ENCODE assay signal across 21 cellular contexts in the genomic region with DNA sequence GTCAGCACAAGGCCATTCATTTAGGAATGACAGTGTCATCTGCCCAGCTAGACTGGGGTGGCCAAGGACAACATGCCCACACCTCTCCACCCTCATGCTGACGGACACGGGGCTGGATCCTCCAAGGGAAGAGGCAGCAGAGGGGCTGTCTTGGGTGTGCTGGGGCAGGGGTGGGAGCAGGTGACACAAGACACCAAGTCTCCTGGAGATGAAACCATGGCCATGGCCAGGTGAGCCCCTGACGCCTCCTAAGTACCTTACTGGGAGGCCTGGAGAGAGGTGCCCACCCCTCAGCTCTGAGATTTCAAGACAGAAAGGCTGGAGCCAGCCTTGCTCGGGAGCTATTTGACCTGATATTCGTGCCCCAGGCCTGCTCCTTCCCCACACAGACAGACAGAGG. TPM values are rescaled to one million over a fixed set of nuclear protein-coding genes. Genes with fewer than 3 reads are reported as not detected.
DNase-seq lines count a peak whose midpoint lies in the region; ATAC-seq, FAIRE-seq and TF ChIP-seq lines count a peak whose summit lies in the region.
"Had no signal": no experiment of that assay in that cellular context is flagged by ENCODE, and none has a peak within 500 bp of the region (broad histone marks: within the 10 kb centered on the region; RNA-seq: fewer than 3 reads in every experiment).

No MANE protein-coding gene starts in this region.

- H3K27me3 ChIP-seq in BLaER1 (no peaks in the 10 kb centered on the region), H1 (replicated peaks in 1 of 4; ENCODE audit: control insufficient read depth in 3 of 4, extremely low read depth in 1 of 4, insufficient read depth in 3 of 4, low read length in 3 of 4) (no peaks in the 10 kb centered on the region; a peak in 1 of 7 replicates), neuronal stem cell (ENCODE audit: control insufficient read depth in 3 of 3, insufficient read depth in 3 of 3, low read depth in 1 of 3, low read length in 3 of 3) (no peaks in the 10 kb centered on the region)

- no peaks in the 10 kb centered on the region for H3K36me3 Mint-ChIP-seq in WTC11
- no peaks in the 10 kb centered on the region for H3K36me3 Mint-ChIP-seq in activated CD8-positive, alpha-beta memory T cell treated with anti-CD3 and anti-CD28 coated beads, Interleukin-2, amount 10 ng/mL, durations not matched to agents 7 days and 5 days
- H3K36me3 Mint-ChIP-seq: CD4-positive, alpha-beta memory T cell had no signal

- no peak for FAIRE-seq in H1 (lab: Jason Lieb, UNC)
- FAIRE-seq: D721Med, G401.6, GM19239 had no signal

- H3K27me3 Mint-ChIP-seq in WTC11 (ENCODE audit: low read depth) = no peaks in the 10 kb centered on the region
- H3K27me3 Mint-ChIP-seq in activated CD8-positive, alpha-beta memory T cell treated with anti-CD3 and anti-CD28 coated beads, Interleukin-2, amount 10 ng/mL, durations not matched to agents 7 days and 5 days = no peaks in the 10 kb centered on the region

- H4K91ac ChIP-seq in H1 (replicated peaks; ENCODE audit: insufficient read length, low read length) (no peak overlapping the region), neuronal stem cell (ENCODE audit: low read depth, low read length, poor library complexity) (no peak overlapping the region)

- H3K4me3 Mint-ChIP-seq in WTC11 = no peak overlapping the region
- H3K4me3 Mint-ChIP-seq in activated CD8-positive, alpha-beta memory T cell treated with anti-CD3 and anti-CD28 coated beads, Interleukin-2, amount 10 ng/mL, durations not matched to agents 7 days and 5 days = no peak overlapping the region
- H3K4me3 Mint-ChIP-seq: CD4-positive, alpha-beta memory T cell had no signal

- H3K56ac ChIP-seq in H1 (replicated peaks; ENCODE audit: insufficient read length, low read depth, low read length) = no peak overlapping the region

- H2AFZ ChIP-seq in H1 (ENCODE audit: low read length) (no peak overlapping the region), neuronal stem cell (ENCODE audit: low read length) (no peak overlapping the region)

- WGBS in H1 (ENCODE audit: extremely low coverage in 1 of 2, insufficient coverage in 1 of 2, insufficient read length in 1 of 2, insufficient replicate concordance in 2 of 2, low coverage in 1 of 2, low lambda C conversion rate in 2 of 2, missing lambda C conversion rate in 1 of 2), 2 experiments = 78% methylated on average over 5 of the region's 5 CpGs; no CpG with 5 or more reads in 1 of the 2 experiments
- no CpG with 5 or more reads among the region's 5 CpGs for WGBS in neuronal stem cell (ENCODE audit: extremely low coverage in 2 of 2, insufficient read length in 2 of 2, insufficient replicate concordance in 1 of 2), 2 donors

- peak overlapping the region; percentile 68 for H3K27ac Mint-ChIP-seq in WTC11
- no peak overlapping the region for H3K27ac Mint-ChIP-seq in activated CD8-positive, alpha-beta memory T cell treated with anti-CD3 and anti-CD28 coated beads, Interleukin-2, amount 10 ng/mL, durations not matched to agents 7 days and 5 days
- H3K27ac Mint-ChIP-seq: CD4-positive, alpha-beta memory T cell had no signal

- DNase-seq in WTC11 (ENCODE audit: low spot score) = no peak
- no peak for DNase-seq in H1 (ENCODE audit: low read depth in 1 of 2, low spot score in 2 of 2)
- no peak for DNase-seq in neuronal stem cell (ENCODE audit: low spot score)
- no peak for DNase-seq in NCI-H446 (lab: John Stamatoyannopoulos, UW)
- DNase-seq in activated CD8-positive, alpha-beta memory T cell treated with anti-CD3 and anti-CD28 coated beads, Interleukin-2, amount 10 ng/mL, durations not matched to agents 7 days and 5 days = no peak
- DNase-seq: ACHN; CD4-positive, alpha-beta memory T cell; COR-L47; DMS153; DMS79 treated with DMSO at 0.1 percent for 48 hours; EL; GOT3 had no signal

- peaks cover 79% of the 10 kb centered on the region for H3K4me1 ChIP-seq in BLaER1
- H3K4me1 ChIP-seq in H1 (replicated peaks in 1 of 4; ENCODE audit: control insufficient read depth in 3 of 4, insufficient read depth in 4 of 4, low read length in 3 of 4) = peaks cover 0 to 2% (median 0%) of the 10 kb centered on the region in 4 experiments; a peak in 1 of 7 replicates
- H3K4me1 ChIP-seq in neuronal stem cell (ENCODE audit: control insufficient read depth in 2 of 2, insufficient read depth in 1 of 2, low read depth in 1 of 2, low read length in 2 of 2) = peaks cover 5 to 11% of the 10 kb centered on the region in 2 donors
- H3K4me1 ChIP-seq: HAP-1 had no signal

- H2BK120ac ChIP-seq in H1 (replicated peaks; ENCODE audit: low read depth, low read length) = no peak overlapping the region
- no peak overlapping the region for H2BK120ac ChIP-seq in neuronal stem cell (ENCODE audit: low read depth, low read length)

- H4K20me1 ChIP-seq in BLaER1 = no peaks in the 10 kb centered on the region
- H4K20me1 ChIP-seq in H1 (replicated peaks in 1 of 2; ENCODE audit: control insufficient read depth in 1 of 2, insufficient read depth in 2 of 2, low read length in 2 of 2) = peaks cover 0 to 2% of the 10 kb centered on the region in 2 experiments

- no peaks in the 10 kb centered on the region for H3K79me1 ChIP-seq in H1 (ENCODE audit: low read depth, low read length)
- peaks cover 4% of the 10 kb centered on the region for H3K79me1 ChIP-seq in neuronal stem cell (ENCODE audit: low read depth, low read length)

- CTCF ChIA-PET in WTC11 (lab: Charles Lee) (interaction anchor here (1.1 to 3.4 kb wide), 5 partner anchors 9 to 137 kb away, joined by 3 to 20 read pairs (median 6); partner anchors contain the start of gene RASD1), H1 (lab: Charles Lee; ENCODE audit: partially characterized antibody) (interaction anchor here (0.7 to 5.1 kb wide), 9 partner anchors 8 to 150 kb away, joined by 3 to 40 read pairs (median 10); partner anchors contain the start of gene RASD1)
- CTCF ChIA-PET in activated CD8-positive, alpha-beta memory T cell treated with anti-CD3 and anti-CD28 coated beads, Interleukin-2, amount 10 ng/mL, durations not matched to agents 7 days and 5 days (lab: Charles Lee) = interaction anchor here (2.0 kb wide), 1 partner anchor 9 kb away, joined by 11 read pairs; the partner anchor contains the start of gene RASD1

- H3K18ac ChIP-seq in H1 (ENCODE audit: extremely low read depth, low read length) (no peak overlapping the region; the same call in 1 of the 2 replicates), neuronal stem cell (ENCODE audit: low read length) (peak overlapping the region; percentile 67)

- no peak overlapping the region for H3K14ac ChIP-seq in H1 (ENCODE audit: insufficient read length)
- peak overlapping the region; percentile 17 for H3K14ac ChIP-seq in neuronal stem cell (ENCODE audit: low read length)

- H3K4me2 ChIP-seq in BLaER1 (peak overlapping the region; percentile 81), H1 (ENCODE audit: insufficient read depth in 1 of 2, low read depth in 2 of 2, low read length in 2 of 2) (no peak overlapping the region), neuronal stem cell (ENCODE audit: insufficient read depth, low read length, poor library complexity, severe bottlenecking) (no peak overlapping the region)

- H3K36me3 ChIP-seq in BLaER1 = no peaks in the 10 kb centered on the region
- no peaks in the 10 kb centered on the region for H3K36me3 ChIP-seq in H1 (ENCODE audit: control insufficient read depth in 2 of 4, insufficient read depth in 4 of 4, low read length in 3 of 4)
- H3K36me3 ChIP-seq in neuronal stem cell (replicated peaks in 1 of 2; ENCODE audit: control insufficient read depth in 2 of 2, insufficient read depth in 2 of 2, low read length in 2 of 2) = no peaks in the 10 kb centered on the region
- H3K36me3 ChIP-seq: HAP-1 had no signal

- H3K23ac ChIP-seq in H1 (ENCODE audit: insufficient read length) (no peak overlapping the region), neuronal stem cell (ENCODE audit: low read depth, low read length, poor library complexity) (peak overlapping the region; percentile 69)

- no peak overlapping the region for H4K5ac ChIP-seq in H1 (ENCODE audit: insufficient read length, low read depth, low read length)

- H3K23me2 ChIP-seq in H1 (ENCODE audit: low read depth, low read length) = no peaks in the 10 kb centered on the region

- no peak overlapping the region for H2BK20ac ChIP-seq in H1 (ENCODE audit: low read length)

- H2BK5ac ChIP-seq in H1 (ENCODE audit: low read depth, low read length) (no peak overlapping the region), neuronal stem cell (ENCODE audit: low read length) (no peak overlapping the region)

- TF ChIP-seq EP300 in H1 (IDR thresholded peaks at IDR 0.05; ENCODE audit: borderline replicate concordance in 1 of 2, low read depth in 2 of 2, low read length in 2 of 2) = no peak

- no peaks in the 10 kb centered on the region for H3K9me3 Mint-ChIP-seq in WTC11
- no peaks in the 10 kb centered on the region for H3K9me3 Mint-ChIP-seq in activated CD8-positive, alpha-beta memory T cell treated with anti-CD3 and anti-CD28 coated beads, Interleukin-2, amount 10 ng/mL, durations not matched to agents 7 days and 5 days (ENCODE audit: low read depth)
- H3K9me3 Mint-ChIP-seq: CD4-positive, alpha-beta memory T cell had no signal

- 0 out of 2 replicates have a peak overlapping the region, but pooled peaks have one; percentile 14 for H2BK12ac ChIP-seq in H1 (ENCODE audit: low read depth, low read length)
- H2BK12ac ChIP-seq in neuronal stem cell (ENCODE audit: low read length) = no peak overlapping the region

- ATAC-seq in WTC11 (no peak), HG03045 (IDR thresholded peaks at IDR 0.05; ENCODE audit: unreplicated experiment) (no peak)
- ATAC-seq in activated CD8-positive, alpha-beta memory T cell treated with anti-CD3 and anti-CD28 coated beads, Interleukin-2, amount 10 ng/mL, durations not matched to agents 7 days and 5 days = no peak

- H2AK5ac ChIP-seq in H1 (ENCODE audit: low read depth, low read length) = no peak overlapping the region
- H2AK5ac ChIP-seq in neuronal stem cell (ENCODE audit: low read depth, low read length) = peak overlapping the region; percentile 79

- H2BK15ac ChIP-seq in H1 (ENCODE audit: low read length) (no peak overlapping the region), neuronal stem cell (ENCODE audit: low read length) (no peak overlapping the region)

- TF ChIP-seq POLR2A in H1 (IDR thresholded peaks at IDR 0.05; ENCODE audit: control extremely low read depth in 1 of 2, low read depth in 2 of 2, low read length in 2 of 2) = no peak

- peak overlapping the region; percentile 66; the same call in 1 of the 2 replicates for H3K9ac ChIP-seq in BLaER1
- no peak overlapping the region for H3K9ac ChIP-seq in H1 (replicated peaks in 1 of 4; ENCODE audit: extremely low read depth in 1 of 4, low read depth in 3 of 4, low read length in 3 of 4)
- H3K9ac ChIP-seq in neuronal stem cell (ENCODE audit: low read depth, low read length, poor library complexity) = no peak overlapping the region

- TF ChIP-seq RAD21 in H1 (IDR thresholded peaks at IDR 0.05 in 1 of 2, conservative IDR thresholded peaks at IDR 0.05 in 1 of 2; ENCODE audit: low read depth in 2 of 2, low read length in 2 of 2) = no peak

- POLR2A ChIA-PET in WTC11 (lab: Charles Lee) (no interaction called here), H1 (lab: Charles Lee; ENCODE audit: partially characterized antibody) (interaction anchor here (1.4 to 2.2 kb wide), 2 partner anchors 9 to 67 kb away, joined by 4 to 6 read pairs; partner anchors contain the start of gene RASD1)

- H3K4me3 ChIP-seq in BLaER1 = no peak overlapping the region
- H3K4me3 ChIP-seq in H1 (ENCODE audit: extremely low read depth in 1 of 4, insufficient read depth in 2 of 4, low read depth in 3 of 4, low read length in 4 of 4) = no peak overlapping the region
- no peak overlapping the region for H3K4me3 ChIP-seq in neuronal stem cell (ENCODE audit: low read length in 2 of 2)
- H3K4me3 ChIP-seq: HAP-1 had no signal

- H3K9me3 ChIP-seq in BLaER1 (no peaks in the 10 kb centered on the region), H1 (ENCODE audit: insufficient read depth in 2 of 2, low read depth in 1 of 2, low read length in 1 of 2) (no peaks in the 10 kb centered on the region), neuronal stem cell (replicated peaks in 1 of 2; ENCODE audit: control insufficient read depth in 2 of 2, insufficient read depth in 1 of 2, low read depth in 1 of 2, low read length in 2 of 2) (no peaks in the 10 kb centered on the region)
- H3K9me3 ChIP-seq: HAP-1 had no signal

- TF ChIP-seq CTCF in WTC11 (IDR thresholded peaks at IDR 0.05) = no peak
- TF ChIP-seq CTCF in H1 (IDR thresholded peaks at IDR 0.05; ENCODE audit: control extremely low read depth in 1 of 3, insufficient read depth in 1 of 3, low read depth in 1 of 3, low read length in 3 of 3) = no peak

- H3K4ac ChIP-seq in H1 (replicated peaks; ENCODE audit: insufficient read length, low read depth, low read length) (no peak overlapping the region), neuronal stem cell (ENCODE audit: low read length) (peak overlapping the region; percentile 41)

- H3K27ac ChIP-seq in BLaER1 = peak overlapping the region; percentile 86
- no peak overlapping the region for H3K27ac ChIP-seq in H1 (ENCODE audit: low read depth, low read length)
- H3K27ac ChIP-seq in neuronal stem cell (replicated peaks; ENCODE audit: low read length) = no peak overlapping the region
- H3K27ac ChIP-seq: C4-2B, HL-60 had no signal

- peaks cover 3% of the 10 kb centered on the region; the same call in 1 of the 2 replicates for H3K4me1 Mint-ChIP-seq in WTC11
- H3K4me1 Mint-ChIP-seq in activated CD8-positive, alpha-beta memory T cell treated with anti-CD3 and anti-CD28 coated beads, Interleukin-2, amount 10 ng/mL, durations not matched to agents 7 days and 5 days = peaks cover 4% of the 10 kb centered on the region

- no peak overlapping the region for H4K8ac ChIP-seq in H1 (ENCODE audit: extremely low read depth, insufficient read depth, low read length)
- H4K8ac ChIP-seq in neuronal stem cell (ENCODE audit: low read depth, low read length) = no peak overlapping the region

- no peaks in the 10 kb centered on the region for H3K79me2 ChIP-seq in H1 (ENCODE audit: control insufficient read depth in 1 of 2, insufficient read depth in 2 of 2, low read length in 2 of 2)

RNA-seq across cellular contexts. Expression of gene RASD1, which starts 9.0 kb away (rescaled TPM):
- total RNA-seq in WTC11 (2021) = 5.1 to 5.3 TPM (median 5.2 TPM) in 3 replicates
- 1.8 and 2.6 TPM in 2 replicates for total RNA-seq in H1 (2021; fragmentation: NEBNext Ultra II Directional; extraction: Animal tissue kit (Norgen Biotek cat#: 25700))
- polyA plus RNA-seq in H1 (2011; rRNA removed) = 2.3 and 2.9 TPM in 2 replicates
- 2.4 TPM for polyA plus RNA-seq in H1 (2011; cell fraction: cytosol; rRNA removed)
- 5.4 TPM for polyA plus RNA-seq in H1 (2011; cell fraction: nucleus; rRNA removed)
- polyA plus RNA-seq in H1 (2012, experiment 1 of 2) = 0.72 to 2.7 TPM (median 2.0 TPM) in 4 replicates
- 2.0 TPM for polyA plus RNA-seq in H1 (2012, experiment 2 of 2)
- polyA plus RNA-seq in H1 (2013, experiment 1 of 2) = 1.5 TPM
- polyA plus RNA-seq in H1 (2013, experiment 2 of 2) = 1.5 TPM
- 1.9 and 2.1 TPM in 2 replicates for polyA minus RNA-seq in H1 (2011; rRNA and poly(A)+ RNA removed)
- 1.9 TPM for polyA minus RNA-seq in H1 (2011; cell fraction: cytosol; rRNA and poly(A)+ RNA removed)
- 15.3 TPM for polyA minus RNA-seq in H1 (2011; cell fraction: nucleus; rRNA and poly(A)+ RNA removed)
- polyA plus RNA-seq in neuronal stem cell (2013, experiment 1 of 2) = 1.2 TPM
- 0.90 TPM for polyA plus RNA-seq in neuronal stem cell (2013, experiment 2 of 2)
- total RNA-seq in activated CD8-positive, alpha-beta memory T cell treated with anti-CD3 and anti-CD28 coated beads, Interleukin-2, amount 10 ng/mL, durations not matched to agents 7 days and 5 days = 1 to 10 TPM; 2.2 to 2.5 TPM
- total RNA-seq: A172 had no signal

RNA-seq across cellular contexts. Expression of gene MED9, which starts 28.4 kb away (rescaled TPM):
- 15.9 to 21.1 TPM (median 18.1 TPM) in 3 replicates for total RNA-seq in WTC11 (2021)
- 15.8 and 16.9 TPM in 2 replicates for total RNA-seq in H1 (2021; fragmentation: NEBNext Ultra II Directional; extraction: Animal tissue kit (Norgen Biotek cat#: 25700))
- polyA plus RNA-seq in H1 (2011; rRNA removed) = 19.7 and 22.1 TPM in 2 replicates
- 22.5 TPM for polyA plus RNA-seq in H1 (2011; cell fraction: cytosol; rRNA removed)
- 17.7 TPM for polyA plus RNA-seq in H1 (2011; cell fraction: nucleus; rRNA removed)
- polyA plus RNA-seq in H1 (2012, experiment 1 of 2) = 11.9 to 16.0 TPM (median 14.9 TPM) in 4 replicates
- polyA plus RNA-seq in H1 (2012, experiment 2 of 2) = 19.9 TPM
- polyA plus RNA-seq in H1 (2013, experiment 1 of 2) = 12.0 TPM
- 11.1 TPM for polyA plus RNA-seq in H1 (2013, experiment 2 of 2)
- polyA minus RNA-seq in H1 (2011; rRNA and poly(A)+ RNA removed) = 14.9 and 21.8 TPM in 2 replicates
- 10.3 TPM for polyA minus RNA-seq in H1 (2011; cell fraction: cytosol; rRNA and poly(A)+ RNA removed)
- polyA minus RNA-seq in H1 (2011; cell fraction: nucleus; rRNA and poly(A)+ RNA removed) = 30.3 TPM
- polyA plus RNA-seq in neuronal stem cell (2013, experiment 1 of 2) = 17.1 TPM
- polyA plus RNA-seq in neuronal stem cell (2013, experiment 2 of 2) = 17.1 TPM
- total RNA-seq in activated CD8-positive, alpha-beta memory T cell treated with anti-CD3 and anti-CD28 coated beads, Interleukin-2, amount 10 ng/mL, durations not matched to agents 7 days and 5 days = 10 to 100 TPM; 15.1 to 17.5 TPM
